19 cellular contexts compared by ENCODE assay signal in genomic region chr22:33188316-33188715, GRCh38.
DNase-seq lines count a peak whose midpoint lies in the region; ATAC-seq, FAIRE-seq and TF ChIP-seq lines count a peak whose summit lies in the region.
"Had no signal": no experiment of that assay in that cellular context is flagged by ENCODE, and none has a peak within 500 bp of the region (broad histone marks: within the 10 kb centered on the region; RNA-seq: fewer than 3 reads in every experiment).

No MANE protein-coding gene starts in this region.

- ATAC-seq in mucosa of descending colon: no peak
- ATAC-seq: CD8-positive, alpha-beta T cell; left lung had no signal

- H3K4me1 ChIP-seq in neuronal stem cell (ENCODE audit: control insufficient read depth in 2 of 2, insufficient read depth in 1 of 2, low read depth in 1 of 2, low read length in 2 of 2): peaks cover 2 to 10% of the 10 kb centered on the region in 2 donors
- H3K4me1 ChIP-seq in mucosa of descending colon (ENCODE audit: low read depth): no peaks in the 10 kb centered on the region
- H3K4me1 ChIP-seq: esophagus squamous epithelium, left lung had no signal

- peak; percentile 7 for FAIRE-seq in bronchial epithelial cell (lab: Jason Lieb, UNC)

- H3K4me2 ChIP-seq in neuronal stem cell (ENCODE audit: insufficient read depth, low read length, poor library complexity, severe bottlenecking): no peak overlapping the region
- H3K4me2 ChIP-seq: smooth muscle cell had no signal

- H2BK15ac ChIP-seq in neuronal stem cell (ENCODE audit: low read length): no peak overlapping the region

- no peak overlapping the region for H3K14ac ChIP-seq in neuronal stem cell (ENCODE audit: low read length)

- no peak overlapping the region for H2AK5ac ChIP-seq in neuronal stem cell (ENCODE audit: low read depth, low read length)

- H3K79me1 ChIP-seq in neuronal stem cell (ENCODE audit: low read depth, low read length): no peaks in the 10 kb centered on the region

- H3K4ac ChIP-seq in neuronal stem cell (ENCODE audit: low read length): no peak overlapping the region

- WGBS in neuronal stem cell (ENCODE audit: extremely low coverage in 2 of 2, insufficient read length in 2 of 2, insufficient replicate concordance in 1 of 2), 2 donors: no CpG with 5 or more reads among the region's 2 CpGs

- H3K36me3 ChIP-seq in GM06990 (ENCODE audit: control insufficient read depth, insufficient read depth, low read length): no peaks in the 10 kb centered on the region
- H3K36me3 ChIP-seq in bronchial epithelial cell (ENCODE audit: control insufficient read depth, insufficient read depth, low read length): no peaks in the 10 kb centered on the region
- no peaks in the 10 kb centered on the region for H3K36me3 ChIP-seq in neuronal stem cell (replicated peaks in 1 of 2; ENCODE audit: control insufficient read depth in 2 of 2, insufficient read depth in 2 of 2, low read length in 2 of 2)
- H3K36me3 ChIP-seq in mucosa of descending colon (ENCODE audit: low read depth): no peaks in the 10 kb centered on the region
- H3K36me3 ChIP-seq: esophagus squamous epithelium, left lung had no signal

- intact Hi-C loops in mucosa of descending colon (cut with DNase I, micrococcal nuclease): no loop called here

- no peak overlapping the region for H2BK120ac ChIP-seq in neuronal stem cell (ENCODE audit: low read depth, low read length)

- no peak overlapping the region for H4K8ac ChIP-seq in neuronal stem cell (ENCODE audit: low read depth, low read length)

- no peak overlapping the region for H4K91ac ChIP-seq in neuronal stem cell (ENCODE audit: low read depth, low read length, poor library complexity)

- H3K9ac ChIP-seq in neuronal stem cell (ENCODE audit: low read depth, low read length, poor library complexity): no peak overlapping the region

- H3K23ac ChIP-seq in neuronal stem cell (ENCODE audit: low read depth, low read length, poor library complexity): no peak overlapping the region

- H3K9me3 ChIP-seq in neuronal stem cell (replicated peaks in 1 of 2; ENCODE audit: control insufficient read depth in 2 of 2, insufficient read depth in 1 of 2, low read depth in 1 of 2, low read length in 2 of 2): no peaks in the 10 kb centered on the region
- H3K9me3 ChIP-seq in mucosa of descending colon: no peaks in the 10 kb centered on the region
- H3K9me3 ChIP-seq: esophagus squamous epithelium, left lung had no signal

- DNase-seq in GM06990 (ENCODE audit: extremely low read depth, insufficient read length): peak; percentile 32
- peak; percentile 66 for DNase-seq in NCI-H146 (lab: John Stamatoyannopoulos, UW)
- peak; percentile 29 for DNase-seq in bronchial epithelial cell (ENCODE audit: low read depth)
- no peak for DNase-seq in neuronal stem cell (ENCODE audit: low spot score)
- DNase-seq in activated naive CD4-positive, alpha-beta T cell treated with anti-CD3 and anti-CD28 coated beads, Interleukin-2, amount 50 U/mL, for 16 hours: no peak
- DNase-seq in mucosa of descending colon: no peak
- no peak for DNase-seq in HK-2 (ENCODE audit: unreplicated experiment)
- DNase-seq: activated naive CD8-positive, alpha-beta T cell treated with anti-CD3 and anti-CD28 coated beads for 36 hours; CD8-positive, alpha-beta T cell; EL; esophagus squamous epithelium; glutamatergic neuron; left lung; NCI-H187; NCI-H510A treated with DMSO at 0.1 percent for 48 hours; stimulated activated CD4-positive, alpha-beta T cell treated with anti-CD3 and anti-CD28 coated beads, Interleukin-4, amount 100 ng/mL, for 1 hour; SW 1271; trophoblast cell had no signal

- H3K4me3 ChIP-seq in GM06990 (replicated peaks; ENCODE audit: low read depth, low read length) (no peak overlapping the region), bronchial epithelial cell (ENCODE audit: low read depth, low read length) (no peak overlapping the region), neuronal stem cell (ENCODE audit: low read length in 2 of 2) (no peak overlapping the region), mucosa of descending colon (no peak overlapping the region)
- H3K4me3 ChIP-seq: esophagus squamous epithelium, left lung, smooth muscle cell had no signal

- no peak overlapping the region for H3K18ac ChIP-seq in neuronal stem cell (ENCODE audit: low read length)

- TF ChIP-seq CTCF in GM06990 (IDR thresholded peaks at IDR 0.05; ENCODE audit: insufficient read depth, low read length, poor library complexity, severe bottlenecking) (no peak), bronchial epithelial cell (IDR thresholded peaks at IDR 0.05; ENCODE audit: insufficient read depth, low read length, severe bottlenecking) (no peak), mucosa of descending colon (IDR thresholded peaks at IDR 0.05) (no peak)

- no peaks in the 10 kb centered on the region for H3K27me3 ChIP-seq in GM06990 (replicated peaks; ENCODE audit: control insufficient read depth, insufficient read depth, low read length)
- H3K27me3 ChIP-seq in bronchial epithelial cell (ENCODE audit: control insufficient read depth, insufficient read depth, low read length): no peaks in the 10 kb centered on the region
- no peaks in the 10 kb centered on the region for H3K27me3 ChIP-seq in neuronal stem cell (ENCODE audit: control insufficient read depth in 3 of 3, insufficient read depth in 3 of 3, low read depth in 1 of 3, low read length in 3 of 3)
- H3K27me3 ChIP-seq: esophagus squamous epithelium, left lung had no signal

- no peak overlapping the region for H2AFZ ChIP-seq in neuronal stem cell (ENCODE audit: low read length)

- H2BK12ac ChIP-seq in neuronal stem cell (ENCODE audit: low read length): no peak overlapping the region

- H3K27ac ChIP-seq in neuronal stem cell (replicated peaks; ENCODE audit: low read length): peak overlapping the region; percentile 14
- H3K27ac ChIP-seq: esophagus squamous epithelium, left lung had no signal

- no peak overlapping the region for H2BK5ac ChIP-seq in neuronal stem cell (ENCODE audit: low read length)

Comparison
In these comparisons a context has a peak if more than half of its experiments do, and no peak if none do; other contexts are left out.
1. DNase-seq: peak in GM06990 (single experiment), NCI-H146 (single experiment) and bronchial epithelial cell (single experiment); none in neuronal stem cell (single experiment), activated naive CD4-positive, alpha-beta T cell treated with anti-CD3 and anti-CD28 coated beads, Interleukin-2, amount 50 U/mL, for 16 hours (single experiment), mucosa of descending colon (0 of 3) and HK-2 (single experiment).